1 cellular context compared by ENCODE assay signal in genomic region chr2:3608373-3609278, GRCh38.
TF ChIP-seq lines count a peak whose summit lies in the region.

No MANE protein-coding gene starts in this region.

TF ChIP-seq in IMR-90, 13 proteins besides CTCF, POLR2A, EP300 and RAD21:
- TF ChIP-seq CEBPB (IDR thresholded peaks at IDR 0.05; ENCODE audit: low read depth, low read length) (no peak), ELK1 (IDR thresholded peaks at IDR 0.05; ENCODE audit: borderline replicate concordance, low read depth, low read length) (no peak), USF2 (IDR thresholded peaks at IDR 0.05; ENCODE audit: low read depth, low read length) (no peak), NFE2L2 (IDR thresholded peaks at IDR 0.05; ENCODE audit: low read depth, low read length) (no peak), RCOR1 (IDR thresholded peaks at IDR 0.05; ENCODE audit: insufficient replicate concordance, low read length) (no peak), SMC3 (IDR thresholded peaks at IDR 0.05; ENCODE audit: low read depth, low read length) (no peak), MXI1 (IDR thresholded peaks at IDR 0.05; ENCODE audit: borderline replicate concordance, low read depth, low read length) (no peak), MAFK (IDR thresholded peaks at IDR 0.05; ENCODE audit: low read depth, low read length) (no peak), BHLHE40 (IDR thresholded peaks at IDR 0.05; ENCODE audit: low read depth, low read length) (no peak), MAZ (IDR thresholded peaks at IDR 0.05; ENCODE audit: borderline replicate concordance, low read depth, low read length) (no peak), FOS (IDR thresholded peaks at IDR 0.05; ENCODE audit: low read depth, low read length) (no peak), CHD1 (IDR thresholded peaks at IDR 0.05; ENCODE audit: low read depth, low read length) (no peak)
